ENCODE assay signal across 9 cellular contexts in genomic region chr5:134070648-134070978, GRCh38. TPM values are rescaled to one million over a fixed set of nuclear protein-coding genes. Genes with fewer than 3 reads are reported as not detected.
A peak's percentile ranks its signal among the peaks of the same experiment; 100 is the strongest.
DNase-seq lines count a peak whose midpoint lies in the region; ATAC-seq and TF ChIP-seq lines count a peak whose summit lies in the region.
"Had no signal": no experiment of that assay in that cellular context is flagged by ENCODE, and none has a peak within 500 bp of the region (broad histone marks: within the 10 kb centered on the region; RNA-seq: fewer than 3 reads in every experiment).

No MANE protein-coding gene starts in this region.

- H3K4me1 ChIP-seq in adipocyte (ENCODE audit: control insufficient read depth, insufficient read depth, low read length), result peaks cover 10% of the 10 kb centered on the region

- CTCF ChIA-PET in activated CD8-positive, alpha-beta T cell treated with anti-CD3 and anti-CD28 coated beads for 36 hours (lab: Charles Lee), result interaction anchor here (1.2 to 4.8 kb wide), 3 partner anchors 31 to 37 kb away, joined by 3 to 35 read pairs (median 28); no protein-coding TSS in a partner anchor
- CTCF ChIA-PET in activated CD8-positive, alpha-beta T cell treated with anti-CD3 and anti-CD28 coated beads, Interleukin-2, amount 10 ng/mL, durations not matched to agents 7 days and 5 days (lab: Charles Lee), result interaction anchor here (1.2 to 5.1 kb wide), 2 partner anchors 30 kb away, joined by 6 to 42 read pairs; no protein-coding TSS in a partner anchor

- H3K9me3 ChIP-seq in adipocyte (ENCODE audit: control insufficient read depth, low read length) (no peaks in the 10 kb centered on the region), iPS-18c (ENCODE audit: control insufficient read depth, insufficient read depth, low read length) (no peaks in the 10 kb centered on the region)

- no peaks in the 10 kb centered on the region for H3K9me3 Mint-ChIP-seq in activated CD8-positive, alpha-beta T cell treated with anti-CD3 and anti-CD28 coated beads for 36 hours
- H3K9me3 Mint-ChIP-seq in activated CD8-positive, alpha-beta T cell treated with anti-CD3 and anti-CD28 coated beads, Interleukin-2, amount 10 ng/mL, durations not matched to agents 7 days and 5 days (ENCODE audit: insufficient read depth), result no peaks in the 10 kb centered on the region
- peaks cover 0 to 7% of the 10 kb centered on the region in 2 donors for H3K9me3 Mint-ChIP-seq in stimulated activated naive CD8-positive, alpha-beta T cell treated with anti-CD3 and anti-CD28 coated beads, Interleukin-15, amount 100 ng/mL, for 72 hours

- H3K27ac Mint-ChIP-seq in activated CD8-positive, alpha-beta T cell treated with anti-CD3 and anti-CD28 coated beads for 36 hours, result peak overlapping the region; percentile 8
- no peak overlapping the region for H3K27ac Mint-ChIP-seq in activated CD8-positive, alpha-beta T cell treated with anti-CD3 and anti-CD28 coated beads, Interleukin-2, amount 10 ng/mL, durations not matched to agents 7 days and 5 days
- peak overlapping the region; percentile 4 to 75 for H3K27ac Mint-ChIP-seq in stimulated activated naive CD8-positive, alpha-beta T cell treated with anti-CD3 and anti-CD28 coated beads, Interleukin-15, amount 100 ng/mL, for 72 hours

- H3K4me3 ChIP-seq in adipocyte (ENCODE audit: low read length), result peak overlapping the region; percentile 72
- H3K4me3 ChIP-seq in iPS-18c (ENCODE audit: insufficient read depth, low read depth, low read length), result peak overlapping the region; percentile 44

- H3K27me3 Mint-ChIP-seq in activated CD8-positive, alpha-beta T cell treated with anti-CD3 and anti-CD28 coated beads for 36 hours, result no peaks in the 10 kb centered on the region
- peaks cover 3% of the 10 kb centered on the region for H3K27me3 Mint-ChIP-seq in activated CD8-positive, alpha-beta T cell treated with anti-CD3 and anti-CD28 coated beads, Interleukin-2, amount 10 ng/mL, durations not matched to agents 7 days and 5 days (ENCODE audit: low read depth)
- H3K27me3 Mint-ChIP-seq in stimulated activated naive CD8-positive, alpha-beta T cell treated with anti-CD3 and anti-CD28 coated beads, Interleukin-15, amount 100 ng/mL, for 72 hours, result no peaks in the 10 kb centered on the region

- H3K27me3 ChIP-seq in adipocyte (replicated peaks; ENCODE audit: control insufficient read depth, insufficient read depth, low read length), result peaks cover 7% of the 10 kb centered on the region

- TF ChIP-seq CTCF in activated CD8-positive, alpha-beta T cell treated with anti-CD3 and anti-CD28 coated beads for 36 hours (IDR thresholded peaks at IDR 0.05), result no peak
- no peak for TF ChIP-seq CTCF in GM10266 (IDR thresholded peaks at IDR 0.05; ENCODE audit: control insufficient read depth, insufficient read depth, low read depth, missing control alignments)

- POLR2A ChIA-PET in activated CD8-positive, alpha-beta T cell treated with anti-CD3 and anti-CD28 coated beads for 36 hours (lab: Charles Lee), result interaction anchor here (1.2 to 3.6 kb wide), 2 partner anchors 10 to 67 kb away, joined by 4 to 14 read pairs; no protein-coding TSS in a partner anchor
- POLR2A ChIA-PET in activated CD8-positive, alpha-beta T cell treated with anti-CD3 and anti-CD28 coated beads, Interleukin-2, amount 10 ng/mL, durations not matched to agents 7 days and 5 days (lab: Charles Lee), result interaction anchor here (1.1 to 1.2 kb wide), 2 partner anchors 41 to 49 kb away, joined by 3 read pairs; no protein-coding TSS in a partner anchor

- no peak for ATAC-seq in activated CD8-positive, alpha-beta T cell treated with anti-CD3 and anti-CD28 coated beads for 36 hours
- ATAC-seq in activated CD8-positive, alpha-beta T cell treated with anti-CD3 and anti-CD28 coated beads, Interleukin-2, amount 10 ng/mL, durations not matched to agents 7 days and 5 days, result no peak
- no peak for ATAC-seq in stimulated activated naive CD8-positive, alpha-beta T cell treated with anti-CD3 and anti-CD28 coated beads, Interleukin-15, amount 100 ng/mL, for 72 hours
- ATAC-seq in HG02885 (IDR thresholded peaks at IDR 0.05; ENCODE audit: poor library complexity, unreplicated experiment), result no peak
- ATAC-seq in GM21723 (IDR thresholded peaks at IDR 0.05; ENCODE audit: unreplicated experiment), result no peak

- H3K36me3 ChIP-seq in adipocyte (ENCODE audit: control insufficient read depth, insufficient read depth, low read length, severe bottlenecking), result no peaks in the 10 kb centered on the region

- H3K4me3 Mint-ChIP-seq in activated CD8-positive, alpha-beta T cell treated with anti-CD3 and anti-CD28 coated beads for 36 hours, result peak overlapping the region; percentile 4
- H3K4me3 Mint-ChIP-seq in activated CD8-positive, alpha-beta T cell treated with anti-CD3 and anti-CD28 coated beads, Interleukin-2, amount 10 ng/mL, durations not matched to agents 7 days and 5 days, result no peak overlapping the region
- H3K4me3 Mint-ChIP-seq in stimulated activated naive CD8-positive, alpha-beta T cell treated with anti-CD3 and anti-CD28 coated beads, Interleukin-15, amount 100 ng/mL, for 72 hours, result peak overlapping the region; percentile 82 to 84

- H3K36me3 Mint-ChIP-seq in activated CD8-positive, alpha-beta T cell treated with anti-CD3 and anti-CD28 coated beads for 36 hours (ENCODE audit: low read depth), result no peaks in the 10 kb centered on the region
- no peaks in the 10 kb centered on the region for H3K36me3 Mint-ChIP-seq in activated CD8-positive, alpha-beta T cell treated with anti-CD3 and anti-CD28 coated beads, Interleukin-2, amount 10 ng/mL, durations not matched to agents 7 days and 5 days (ENCODE audit: low read depth)

- H3K9ac ChIP-seq in adipocyte (ENCODE audit: low read length), result no peak overlapping the region

- DNase-seq in activated CD8-positive, alpha-beta T cell treated with anti-CD3 and anti-CD28 coated beads for 36 hours, result no peak
- DNase-seq in activated CD8-positive, alpha-beta T cell treated with anti-CD3 and anti-CD28 coated beads, Interleukin-2, amount 10 ng/mL, durations not matched to agents 7 days and 5 days, result no peak
- DNase-seq in adipocyte (ENCODE audit: low read depth) (no peak), GM10266 (ENCODE audit: extremely low spot score) (no peak)
- DNase-seq in stimulated activated naive CD8-positive, alpha-beta T cell treated with anti-CD3 and anti-CD28 coated beads, Interleukin-15, amount 100 ng/mL, for 72 hours, result no peak
- DNase-seq: NCI-H1436 treated with DMSO at 0.1 percent for 48 hours had no signal

- H3K4me1 Mint-ChIP-seq in activated CD8-positive, alpha-beta T cell treated with anti-CD3 and anti-CD28 coated beads for 36 hours (ENCODE audit: low read depth), result peaks cover 65% of the 10 kb centered on the region
- H3K4me1 Mint-ChIP-seq in activated CD8-positive, alpha-beta T cell treated with anti-CD3 and anti-CD28 coated beads, Interleukin-2, amount 10 ng/mL, durations not matched to agents 7 days and 5 days (ENCODE audit: low read depth), result peaks cover 53% of the 10 kb centered on the region
- peaks cover 83% of the 10 kb centered on the region for H3K4me1 Mint-ChIP-seq in stimulated activated naive CD8-positive, alpha-beta T cell treated with anti-CD3 and anti-CD28 coated beads, Interleukin-15, amount 100 ng/mL, for 72 hours

- intact Hi-C loops in activated CD8-positive, alpha-beta T cell treated with anti-CD3 and anti-CD28 coated beads for 36 hours (cut with micrococcal nuclease), result no loop called here

RNA-seq across cellular contexts. Expression of gene TCF7, which starts 43.9 kb away (rescaled TPM):
- total RNA-seq in activated CD8-positive, alpha-beta T cell treated with anti-CD3 and anti-CD28 coated beads for 36 hours, result 10 to 100 TPM; 47.4 to 50.3 TPM
- total RNA-seq in activated CD8-positive, alpha-beta T cell treated with anti-CD3 and anti-CD28 coated beads, Interleukin-2, amount 10 ng/mL, durations not matched to agents 7 days and 5 days, result 10 to 100 TPM; 93.4 to 97.8 TPM
